In genomic region chr2:183038341-183039300, GRCh38 we compare ENCODE assay signal across 1 cellular context.
TF ChIP-seq lines count a peak whose summit lies in the region.

NCKAP1 (minus strand) TSS chr2:183038457; CDS start chr2:183038099, 358 bp downstream.

TF ChIP-seq in K562, 482 proteins besides CTCF, POLR2A, EP300 and RAD21 (continued from another document):
- TF ChIP-seq E2F6 (IDR thresholded peaks at IDR 0.05; ENCODE audit: borderline replicate concordance in 1 of 2, extremely low read depth in 1 of 2, insufficient read depth in 1 of 2, insufficient read length in 1 of 2, low read depth in 1 of 2, low read length in 1 of 2, poor library complexity in 1 of 2, severe bottlenecking in 1 of 2) (peak in 1 of 2 experiments; percentile 26), TAF9B (IDR thresholded peaks at IDR 0.05; ENCODE audit: partially characterized antibody) (peak; percentile 27), SRF (CRISPR knock-in tag; IDR thresholded peaks at IDR 0.05) (no peak), XRCC4 (IDR thresholded peaks at IDR 0.05; ENCODE audit: extremely low read depth, insufficient read depth, insufficient read length) (no peak), HMBOX1 (IDR thresholded peaks at IDR 0.05) (peak; percentile 38; the same call in 1 of the 2 replicates), GTF2F1 (IDR thresholded peaks at IDR 0.05; ENCODE audit: low read depth, low read length) (peak; percentile 81), ZFX (CRISPR knock-in tag; IDR thresholded peaks at IDR 0.05) (peak; percentile 88), ZNF644 (tag; IDR thresholded peaks at IDR 0.05; ENCODE audit: low read depth) (no peak), ZBTB2 (IDR thresholded peaks at IDR 0.05) (0 out of 2 replicates have a peak, but pooled peaks have one; percentile 47), ZNF668 (CRISPR knock-in tag; IDR thresholded peaks at IDR 0.05) (0 out of 2 replicates have a peak, but pooled peaks have one; percentile 25), ATF1 (CRISPR knock-in tag; IDR thresholded peaks at IDR 0.05) (no peak), ATF1 (tag; IDR thresholded peaks at IDR 0.05) (0 out of 2 replicates have a peak, but pooled peaks have one; percentile 21), FUS (optimal IDR thresholded peaks at IDR 0.05; ENCODE audit: low read depth, low read length) (peak; percentile 43), SOX6 (IDR thresholded peaks at IDR 0.05) (peak; percentile 36; the same call in 1 of the 2 replicates), CBX3 (IDR thresholded peaks at IDR 0.05; ENCODE audit: borderline replicate concordance in 1 of 2, low read length in 2 of 2) (no peak; a peak in 2 of 3 replicates), MGA (IDR thresholded peaks at IDR 0.05) (peak; percentile 68), TAF1 (IDR thresholded peaks at IDR 0.05; ENCODE audit: control insufficient read depth, extremely low read depth, insufficient read depth, low read length, severe bottlenecking) (peak; percentile 84), CEBPB (tag; IDR thresholded peaks at IDR 0.05) (0 out of 2 replicates have a peak, but pooled peaks have one; percentile 12), SRSF7 (optimal IDR thresholded peaks at IDR 0.05; ENCODE audit: low read depth, low read length) (no peak), L3MBTL2 (IDR thresholded peaks at IDR 0.05) (peak; percentile 74)
TF ChIP-seq in K562: peak in this region for 160.
